ENCODE assay signal across 1 cellular context in the genomic region with DNA sequence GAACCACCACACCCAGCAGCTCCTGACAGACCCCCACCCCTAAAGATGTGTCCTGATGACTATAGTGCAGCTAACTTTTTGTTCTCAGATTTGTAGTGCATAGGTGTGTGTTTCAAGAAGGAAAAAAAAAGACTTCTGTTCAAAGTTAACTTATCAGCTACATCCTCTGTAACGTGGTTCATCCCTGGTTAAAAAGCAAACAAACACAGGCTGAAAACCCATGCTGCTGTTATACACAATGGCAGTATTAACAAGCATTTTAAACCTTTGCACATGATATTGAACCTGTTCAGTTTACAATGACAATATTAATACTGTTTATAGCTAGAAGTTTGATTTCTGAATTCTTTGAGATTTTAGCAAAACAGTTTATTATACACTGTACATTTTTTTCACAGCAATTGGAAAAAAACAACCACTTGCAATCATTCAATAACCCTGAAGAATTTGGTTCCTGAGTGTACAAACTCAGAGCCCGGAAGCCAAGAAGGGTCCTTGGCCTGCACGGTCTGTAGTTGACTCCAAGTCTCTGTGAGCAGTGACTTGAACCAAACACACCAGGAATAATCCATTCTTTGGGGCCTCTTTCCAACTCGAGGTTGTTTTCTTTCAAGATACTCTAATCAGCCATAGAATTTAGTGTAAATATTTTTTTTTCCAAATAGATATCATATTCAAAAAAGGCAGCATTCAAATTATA.
TF ChIP-seq lines count a peak whose summit lies in the region.

No MANE protein-coding gene starts in this region.

TF ChIP-seq in HepG2, 621 proteins besides CTCF, POLR2A, EP300 and RAD21 (continued from another document):
- TF ChIP-seq ARID5B (CRISPR knock-in tag; IDR thresholded peaks at IDR 0.05) = peak; percentile 38; the same call in 1 of the 2 replicates
- no peak for TF ChIP-seq ZBTB7A (CRISPR knock-in tag; IDR thresholded peaks at IDR 0.05)
- TF ChIP-seq MTA1 (CRISPR knock-in tag; IDR thresholded peaks at IDR 0.05; ENCODE audit: borderline replicate concordance) = no peak
- TF ChIP-seq IRF2 (CRISPR knock-in tag; IDR thresholded peaks at IDR 0.05) = no peak
- 0 out of 2 replicates have a peak, but pooled peaks have one; percentile 29 for TF ChIP-seq TARDBP (CRISPR knock-in tag; IDR thresholded peaks at IDR 0.05)
- TF ChIP-seq, protein P1, sequence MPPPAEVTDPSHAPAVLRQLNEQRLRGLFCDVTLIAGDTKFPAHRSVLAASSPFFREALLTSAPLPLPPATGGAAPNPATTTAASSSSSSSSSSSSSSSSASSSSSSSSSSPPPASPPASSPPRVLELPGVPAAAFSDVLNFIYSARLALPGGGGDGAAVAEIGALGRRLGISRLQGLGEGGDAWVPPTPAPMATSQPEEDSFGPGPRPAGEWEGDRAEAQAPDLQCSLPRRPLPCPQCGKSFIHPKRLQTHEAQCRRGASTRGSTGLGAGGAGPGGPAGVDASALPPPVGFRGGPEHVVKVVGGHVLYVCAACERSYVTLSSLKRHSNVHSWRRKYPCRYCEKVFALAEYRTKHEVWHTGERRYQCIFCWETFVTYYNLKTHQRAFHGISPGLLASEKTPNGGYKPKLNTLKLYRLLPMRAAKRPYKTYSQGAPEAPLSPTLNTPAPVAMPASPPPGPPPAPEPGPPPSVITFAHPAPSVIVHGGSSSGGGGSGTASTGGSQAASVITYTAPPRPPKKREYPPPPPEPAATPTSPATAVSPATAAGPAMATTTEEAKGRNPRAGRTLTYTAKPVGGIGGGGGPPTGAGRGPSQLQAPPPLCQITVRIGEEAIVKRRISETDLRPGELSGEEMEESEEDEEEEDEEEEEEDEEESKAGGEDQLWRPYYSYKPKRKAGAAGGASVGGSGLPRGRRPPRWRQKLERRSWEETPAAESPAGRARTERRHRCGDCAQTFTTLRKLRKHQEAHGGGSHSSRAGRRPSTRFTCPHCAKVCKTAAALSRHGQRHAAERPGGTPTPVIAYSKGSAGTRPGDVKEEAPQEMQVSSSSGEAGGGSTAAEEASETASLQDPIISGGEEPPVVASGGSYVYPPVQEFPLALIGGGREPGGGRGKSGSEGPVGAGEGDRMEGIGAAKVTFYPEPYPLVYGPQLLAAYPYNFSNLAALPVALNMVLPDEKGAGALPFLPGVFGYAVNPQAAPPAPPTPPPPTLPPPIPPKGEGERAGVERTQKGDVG (CRISPR knock-in tag; IDR thresholded peaks at IDR 0.05; ENCODE audit: borderline replicate concordance) = no peak
- TF ChIP-seq, protein P2, sequence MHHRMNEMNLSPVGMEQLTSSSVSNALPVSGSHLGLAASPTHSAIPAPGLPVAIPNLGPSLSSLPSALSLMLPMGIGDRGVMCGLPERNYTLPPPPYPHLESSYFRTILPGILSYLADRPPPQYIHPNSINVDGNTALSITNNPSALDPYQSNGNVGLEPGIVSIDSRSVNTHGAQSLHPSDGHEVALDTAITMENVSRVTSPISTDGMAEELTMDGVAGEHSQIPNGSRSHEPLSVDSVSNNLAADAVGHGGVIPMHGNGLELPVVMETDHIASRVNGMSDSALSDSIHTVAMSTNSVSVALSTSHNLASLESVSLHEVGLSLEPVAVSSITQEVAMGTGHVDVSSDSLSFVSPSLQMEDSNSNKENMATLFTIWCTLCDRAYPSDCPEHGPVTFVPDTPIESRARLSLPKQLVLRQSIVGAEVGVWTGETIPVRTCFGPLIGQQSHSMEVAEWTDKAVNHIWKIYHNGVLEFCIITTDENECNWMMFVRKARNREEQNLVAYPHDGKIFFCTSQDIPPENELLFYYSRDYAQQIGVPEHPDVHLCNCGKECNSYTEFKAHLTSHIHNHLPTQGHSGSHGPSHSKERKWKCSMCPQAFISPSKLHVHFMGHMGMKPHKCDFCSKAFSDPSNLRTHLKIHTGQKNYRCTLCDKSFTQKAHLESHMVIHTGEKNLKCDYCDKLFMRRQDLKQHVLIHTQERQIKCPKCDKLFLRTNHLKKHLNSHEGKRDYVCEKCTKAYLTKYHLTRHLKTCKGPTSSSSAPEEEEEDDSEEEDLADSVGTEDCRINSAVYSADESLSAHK (CRISPR knock-in tag; IDR thresholded peaks at IDR 0.05; ENCODE audit: borderline replicate concordance) = no peak
- TF ChIP-seq THAP8 (CRISPR knock-in tag; IDR thresholded peaks at IDR 0.05; ENCODE audit: borderline replicate concordance) = no peak
- TF ChIP-seq DNMT1 (CRISPR knock-in tag; IDR thresholded peaks at IDR 0.05) = no peak
- TF ChIP-seq, protein P3, sequence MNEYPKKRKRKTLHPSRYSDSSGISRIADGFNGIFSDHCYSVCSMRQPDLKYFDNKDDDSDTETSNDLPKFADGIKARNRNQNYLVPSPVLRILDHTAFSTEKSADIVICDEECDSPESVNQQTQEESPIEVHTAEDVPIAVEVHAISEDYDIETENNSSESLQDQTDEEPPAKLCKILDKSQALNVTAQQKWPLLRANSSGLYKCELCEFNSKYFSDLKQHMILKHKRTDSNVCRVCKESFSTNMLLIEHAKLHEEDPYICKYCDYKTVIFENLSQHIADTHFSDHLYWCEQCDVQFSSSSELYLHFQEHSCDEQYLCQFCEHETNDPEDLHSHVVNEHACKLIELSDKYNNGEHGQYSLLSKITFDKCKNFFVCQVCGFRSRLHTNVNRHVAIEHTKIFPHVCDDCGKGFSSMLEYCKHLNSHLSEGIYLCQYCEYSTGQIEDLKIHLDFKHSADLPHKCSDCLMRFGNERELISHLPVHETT (CRISPR knock-in tag; conservative IDR thresholded peaks at IDR 0.05) = no peak
- TF ChIP-seq, protein P4, sequence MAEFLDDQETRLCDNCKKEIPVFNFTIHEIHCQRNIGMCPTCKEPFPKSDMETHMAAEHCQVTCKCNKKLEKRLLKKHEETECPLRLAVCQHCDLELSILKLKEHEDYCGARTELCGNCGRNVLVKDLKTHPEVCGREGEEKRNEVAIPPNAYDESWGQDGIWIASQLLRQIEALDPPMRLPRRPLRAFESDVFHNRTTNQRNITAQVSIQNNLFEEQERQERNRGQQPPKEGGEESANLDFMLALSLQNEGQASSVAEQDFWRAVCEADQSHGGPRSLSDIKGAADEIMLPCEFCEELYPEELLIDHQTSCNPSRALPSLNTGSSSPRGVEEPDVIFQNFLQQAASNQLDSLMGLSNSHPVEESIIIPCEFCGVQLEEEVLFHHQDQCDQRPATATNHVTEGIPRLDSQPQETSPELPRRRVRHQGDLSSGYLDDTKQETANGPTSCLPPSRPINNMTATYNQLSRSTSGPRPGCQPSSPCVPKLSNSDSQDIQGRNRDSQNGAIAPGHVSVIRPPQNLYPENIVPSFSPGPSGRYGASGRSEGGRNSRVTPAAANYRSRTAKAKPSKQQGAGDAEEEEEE (CRISPR knock-in tag; IDR thresholded peaks at IDR 0.05; ENCODE audit: borderline replicate concordance) = no peak
- TF ChIP-seq PHF5A (CRISPR knock-in tag; IDR thresholded peaks at IDR 0.05; ENCODE audit: low read depth, unreplicated experiment) = no peak
- TF ChIP-seq RARG (CRISPR knock-in tag; IDR thresholded peaks at IDR 0.05; ENCODE audit: low read depth) = no peak
- TF ChIP-seq PTBP1 (IDR thresholded peaks at IDR 0.05; ENCODE audit: low read depth, low read length, poor library complexity, severe bottlenecking) = no peak
- TF ChIP-seq ZNF224 (CRISPR knock-in tag; IDR thresholded peaks at IDR 0.05) = no peak
- TF ChIP-seq MATR3 (CRISPR knock-in tag; IDR thresholded peaks at IDR 0.05) = no peak
- TF ChIP-seq NR2F6 (IDR thresholded peaks at IDR 0.05) = no peak
- TF ChIP-seq NR2F6 (CRISPR knock-in tag; IDR thresholded peaks at IDR 0.05) = 0 out of 2 replicates have a peak, but pooled peaks have one; percentile 5
- no peak for TF ChIP-seq ZNF781 (CRISPR knock-in tag; IDR thresholded peaks at IDR 0.05; ENCODE audit: borderline replicate concordance, not compliant biosample characterization)
- TF ChIP-seq CERS6 (CRISPR knock-in tag; IDR thresholded peaks at IDR 0.05) = no peak
- 0 out of 2 replicates have a peak, but pooled peaks have one; percentile 11 for TF ChIP-seq PPARG (CRISPR knock-in tag; conservative IDR thresholded peaks at IDR 0.05)
- no peak for TF ChIP-seq AHR (CRISPR knock-in tag; IDR thresholded peaks at IDR 0.05)
- TF ChIP-seq SOX13 (IDR thresholded peaks at IDR 0.05) = no peak
- TF ChIP-seq SOX13 (CRISPR knock-in tag; conservative IDR thresholded peaks at IDR 0.05 in 1 of 2, IDR thresholded peaks at IDR 0.05 in 1 of 2) = peak in 1 of 2 experiments; percentile 37; a peak in 1 of 4 replicates
- TF ChIP-seq ZNF160 (CRISPR knock-in tag; IDR thresholded peaks at IDR 0.05) = no peak
- TF ChIP-seq, protein P5, sequence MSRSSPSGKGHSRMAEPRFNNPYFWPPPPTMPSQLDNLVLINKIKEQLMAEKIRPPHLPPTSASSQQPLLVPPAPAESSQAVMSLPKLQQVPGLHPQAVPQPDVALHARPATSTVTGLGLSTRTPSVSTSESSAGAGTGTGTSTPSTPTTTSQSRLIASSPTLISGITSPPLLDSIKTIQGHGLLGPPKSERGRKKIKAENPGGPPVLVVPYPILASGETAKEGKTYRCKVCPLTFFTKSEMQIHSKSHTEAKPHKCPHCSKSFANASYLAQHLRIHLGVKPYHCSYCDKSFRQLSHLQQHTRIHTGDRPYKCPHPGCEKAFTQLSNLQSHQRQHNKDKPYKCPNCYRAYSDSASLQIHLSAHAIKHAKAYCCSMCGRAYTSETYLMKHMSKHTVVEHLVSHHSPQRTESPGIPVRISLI (CRISPR knock-in tag; IDR thresholded peaks at IDR 0.05; ENCODE audit: borderline replicate concordance) = peak; percentile 59; the same call in 1 of the 2 replicates
- no peak for TF ChIP-seq ATF1 (CRISPR knock-in tag; IDR thresholded peaks at IDR 0.05)
- TF ChIP-seq SMARCC2 (IDR thresholded peaks at IDR 0.05) = no peak
- TF ChIP-seq ZNF83 (CRISPR knock-in tag; IDR thresholded peaks at IDR 0.05; ENCODE audit: borderline replicate concordance) = no peak
- TF ChIP-seq, protein P6, sequence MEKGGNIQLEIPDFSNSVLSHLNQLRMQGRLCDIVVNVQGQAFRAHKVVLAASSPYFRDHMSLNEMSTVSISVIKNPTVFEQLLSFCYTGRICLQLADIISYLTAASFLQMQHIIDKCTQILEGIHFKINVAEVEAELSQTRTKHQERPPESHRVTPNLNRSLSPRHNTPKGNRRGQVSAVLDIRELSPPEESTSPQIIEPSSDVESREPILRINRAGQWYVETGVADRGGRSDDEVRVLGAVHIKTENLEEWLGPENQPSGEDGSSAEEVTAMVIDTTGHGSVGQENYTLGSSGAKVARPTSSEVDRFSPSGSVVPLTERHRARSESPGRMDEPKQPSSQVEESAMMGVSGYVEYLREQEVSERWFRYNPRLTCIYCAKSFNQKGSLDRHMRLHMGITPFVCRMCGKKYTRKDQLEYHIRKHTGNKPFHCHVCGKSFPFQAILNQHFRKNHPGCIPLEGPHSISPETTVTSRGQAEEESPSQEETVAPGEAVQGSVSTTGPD (CRISPR knock-in tag; IDR thresholded peaks at IDR 0.05) = no peak
- TF ChIP-seq PAWR (CRISPR knock-in tag; IDR thresholded peaks at IDR 0.05; ENCODE audit: borderline replicate concordance) = no peak
- no peak for TF ChIP-seq SCMH1 (CRISPR knock-in tag; IDR thresholded peaks at IDR 0.05; ENCODE audit: borderline replicate concordance)
- no peak for TF ChIP-seq ARID2 (CRISPR knock-in tag; IDR thresholded peaks at IDR 0.05; ENCODE audit: borderline replicate concordance)
